ENCODE assay signal across 8 cellular contexts in genomic region chr5:180807654-180808414, GRCh38. TPM values are rescaled to one million over a fixed set of nuclear protein-coding genes. Genes with fewer than 3 reads are reported as not detected.
A peak's percentile ranks its signal among the peaks of the same experiment; 100 is the strongest.
DNase-seq lines count a peak whose midpoint lies in the region; ATAC-seq, FAIRE-seq and TF ChIP-seq lines count a peak whose summit lies in the region.

No MANE protein-coding gene starts in this region.

- BruUV-seq in K562 (replicated peaks; lab: Mats Ljungman, UMichigan), result no TSS peak

- no peaks in the 10 kb centered on the region for H3K27me3 ChIP-seq in heart left ventricle
- H3K27me3 ChIP-seq in K562 (ENCODE audit: control insufficient read depth in 2 of 2, insufficient read depth in 2 of 2, low read length in 2 of 2), result no peaks in the 10 kb centered on the region
- no peaks in the 10 kb centered on the region for H3K27me3 ChIP-seq in aorta (ENCODE audit: control insufficient read depth in 1 of 2, insufficient read depth in 2 of 2, low read length in 1 of 2)

- H3K79me2 ChIP-seq in K562 (ENCODE audit: control insufficient read depth, insufficient read depth, low read length), result peaks cover 81% of the 10 kb centered on the region

- H3K4me1 ChIP-seq in heart left ventricle (peaks cover 6 to 83% (median 57%) of the 10 kb centered on the region in 12 donors), K562 (replicated peaks in 1 of 2; ENCODE audit: control insufficient read depth in 2 of 2, insufficient read depth in 2 of 2, low read length in 2 of 2) (peaks cover 61 to 62% of the 10 kb centered on the region in 2 experiments), mesodermal cell (ENCODE audit: control insufficient read depth, insufficient read depth, low read length, poor library complexity, severe bottlenecking) (peaks cover 28% of the 10 kb centered on the region), urinary bladder (ENCODE audit: insufficient read depth) (no peaks in the 10 kb centered on the region), aorta (ENCODE audit: control insufficient read depth in 1 of 2, insufficient read depth in 2 of 2, low read length in 2 of 2) (peaks cover 5 to 15% of the 10 kb centered on the region in 2 donors)

- DNase-seq in heart left ventricle (peak in 1 of 5 donors; percentile 11), Right ventricle myocardium inferior (ENCODE audit: missing footprints) (no peak), K562 (ENCODE audit: extremely low read depth in 1 of 4, low spot score in 3 of 4) (no peak), hepatic stellate cell (ENCODE audit: low spot score) (no peak), aorta (no peak), foreskin melanocyte (no peak)

- H3K4me3 ChIP-seq in heart left ventricle (peak overlapping the region in 7 of 12 donors; percentile 1 to 79 (median 69)), K562 (peak overlapping the region; percentile 68), mesodermal cell (ENCODE audit: extremely low read depth, insufficient read depth, low read length, poor library complexity, severe bottlenecking) (peak overlapping the region; percentile 3), urinary bladder (ENCODE audit: low read depth, low read length) (peak overlapping the region; percentile 6), aorta (ENCODE audit: low read length in 2 of 2) (peak overlapping the region in 1 of 2 donors; percentile 23)

- peak overlapping the region; percentile 80 to 88; a peak in 3 of 4 replicates for H3K9ac ChIP-seq in K562 (ENCODE audit: insufficient read depth in 1 of 2, low read depth in 2 of 2, low read length in 2 of 2)

- H3K27ac ChIP-seq in heart left ventricle (peak overlapping the region in 10 of 12 donors; percentile 4 to 100 (median 70)), K562 (ENCODE audit: extremely low read depth, low read depth, low read length) (peak overlapping the region; percentile 43), mesodermal cell (ENCODE audit: low read depth, low read length, severe bottlenecking) (no peak overlapping the region), urinary bladder (ENCODE audit: low read depth) (peak overlapping the region; percentile 39), aorta (ENCODE audit: low read depth in 1 of 2, low read length in 2 of 2) (peak overlapping the region in 1 of 2 donors; percentile 22)

- no peaks in the 10 kb centered on the region for H4K20me1 ChIP-seq in K562 (replicated peaks; ENCODE audit: control insufficient read depth, insufficient read depth, low read length)

- H3K9me1 ChIP-seq in K562 (ENCODE audit: control insufficient read depth, insufficient read depth, low read length), result no peaks in the 10 kb centered on the region

- TF ChIP-seq RAD21 in K562 (CRISPR knock-in tag; conservative IDR thresholded peaks at IDR 0.05 in 1 of 2, IDR thresholded peaks at IDR 0.05 in 1 of 2), result no peak

- intact Hi-C loops in heart left ventricle (cut with DNase I), result loop anchor here in 4 of 10 donors (5.0 to 10.0 kb wide), 4 partner anchors 54 to 437 kb away; partner anchors contain the start of genes BTNL9 (in 1 of the 4), RACK1 (in 1 of the 4) and ZFP62 (in 1 of the 4)
- intact Hi-C loops in Right ventricle myocardium inferior (cut with DNase I), result no loop called here
- intact Hi-C loops in K562 (cut with micrococcal nuclease), result loop anchor here (10.0 kb wide), 1 partner anchor 217 kb away; no protein-coding TSS in a partner anchor
- intact Hi-C loops in aorta (cut with DNase I), result loop anchor here in 1 of 2 donors (10.0 kb wide), 1 partner anchor 437 kb away; the partner anchor contains the start of gene RACK1

- peak overlapping the region; percentile 93 for H3K4me2 ChIP-seq in K562 (ENCODE audit: insufficient read depth, low read length)

- CTCF ChIA-PET in K562 (lab: Yijun Ruan, JAX; ENCODE audit: low intra/inter-chr PET ratio), result no interaction called here

- ATAC-seq in heart left ventricle (no peak), Right ventricle myocardium inferior (no peak), K562 (no peak), aorta (ENCODE audit: low FRiP score) (no peak)

- 41 to 58% (median 45%) methylated on average over 6 of the region's 6 CpGs for WGBS in heart left ventricle, 4 donors
- 15% methylated on average over 6 of the region's 6 CpGs for WGBS in K562 (ENCODE audit: insufficient coverage, low coverage, missing lambda C conversion rate)
- whole genome bisulfite sequencing in mesodermal cell (ENCODE audit: insufficient coverage in 2 of 2), 2 experiments, result 90 to 92% methylated on average over 4 to 5 of the region's 6 CpGs
- WGBS in urinary bladder, result 41% methylated on average over 6 of the region's 6 CpGs
- 21 to 22% methylated on average over 6 of the region's 6 CpGs for WGBS in aorta, 2 donors

- in situ Hi-C loops in K562 (cut with MboI), result no loop called here

- H3K9me3 ChIP-seq in heart left ventricle (no peaks in the 10 kb centered on the region), K562 (replicated peaks; ENCODE audit: control insufficient read depth, insufficient read depth, low read depth, low read length) (no peaks in the 10 kb centered on the region), mesodermal cell (ENCODE audit: control insufficient read depth, low read length) (no peaks in the 10 kb centered on the region), aorta (ENCODE audit: control insufficient read depth, low read length) (no peaks in the 10 kb centered on the region)

- FAIRE-seq in K562 (lab: Jason Lieb, UNC), result peak; percentile 58

- H3K36me3 ChIP-seq in heart left ventricle (peaks cover 0 to 22% (median 0%) of the 10 kb centered on the region in 9 donors), K562 (ENCODE audit: control insufficient read depth, insufficient read depth, low read length) (peaks cover 31% of the 10 kb centered on the region; the same call in 2 of the 3 replicates), mesodermal cell (ENCODE audit: control insufficient read depth, insufficient read depth, low read length) (peaks cover 17% of the 10 kb centered on the region), urinary bladder (ENCODE audit: insufficient read depth) (no peaks in the 10 kb centered on the region), aorta (ENCODE audit: control insufficient read depth in 1 of 2, insufficient read depth in 2 of 2, low read length in 1 of 2) (no peaks in the 10 kb centered on the region)

- no peak for TF ChIP-seq EP300 in K562 (IDR thresholded peaks at IDR 0.05; ENCODE audit: low read length)

- no peak overlapping the region for H2AFZ ChIP-seq in K562 (ENCODE audit: low read depth, low read length)

- TF ChIP-seq POLR2A in heart left ventricle (IDR thresholded peaks at IDR 0.05), result no peak
- TF ChIP-seq POLR2A in K562 (conservative IDR thresholded peaks at IDR 0.05), result no peak

- POLR2A ChIA-PET in K562 (lab: Yijun Ruan, JAX), result interaction anchor here (0.7 to 1.2 kb wide), 3 partner anchors 14 to 78 kb away, joined by 3 read pairs; no protein-coding TSS in a partner anchor

- no peak for TF ChIP-seq CTCF in heart left ventricle (IDR thresholded peaks at IDR 0.05)
- no peak for TF ChIP-seq CTCF in K562 (IDR thresholded peaks at IDR 0.05 in 2 of 3, conservative IDR thresholded peaks at IDR 0.05 in 1 of 3; ENCODE audit: insufficient read depth in 2 of 3, low read depth in 1 of 3, low read length in 3 of 3)

RNA-seq across cellular contexts. Expression of gene MGAT1, which starts 5.2 kb away (rescaled TPM):
- total RNA-seq in heart left ventricle (100 to 1,000 TPM in 3 of 9 donors, 10 to 100 TPM in 6; 50.9 to 162 (median 83.5) TPM), Right ventricle myocardium inferior (76.0 TPM), K562 (2014; rRNA removed) (56.1 and 59.2 TPM in 2 replicates), K562 (2014; rRNA removed; fragmentation: Illumina TruSeq; extraction: Trizol) (34.4 and 37.9 TPM in 2 replicates), K562 (2015; rRNA removed; fragmentation: Illumina TruSeq; extraction: Trizol) (49.0 and 50.9 TPM in 2 replicates), K562 (2021) (71.7 and 82.7 TPM in 2 replicates), urinary bladder (50.6 TPM), aorta (100 to 1,000 TPM; 143 to 180 TPM)
- polyA plus RNA-seq in heart left ventricle (100 to 1,000 TPM in 1 of 2 donors, 10 to 100 TPM in 1; 64.5 to 199 TPM), K562 (2011; rRNA removed) (42.9 and 52.4 TPM in 2 replicates), K562 (2014; fragmentation: Illumina TruSeq; extraction: Trizol) (44.5 and 50.6 TPM in 2 replicates), K562 (2014; fragmentation: Nextera tagmentation; extraction: Ambion mirVana) (1 to 10 TPM; 3.9 to 5.1 TPM), K562 (2014; rRNA removed) (64.2 and 72.6 TPM in 2 replicates), urinary bladder (179 TPM), aorta (10 to 100 TPM; 60.5 to 79.5 TPM)
- total RNA-seq in K562 (2011; cell fraction: chromatin; rRNA removed; ENCODE audit: low replicate concordance), result 73.7 and 86.6 TPM in 2 replicates
- total RNA-seq in K562 (2011; cell fraction: nucleolus; rRNA removed), result 95.9 and 106 TPM in 2 replicates
- total RNA-seq in K562 (2011; cell fraction: nucleoplasm; rRNA removed), result 91.3 and 109 TPM in 2 replicates
- polyA plus RNA-seq in K562 (2011; cell fraction: cytosol; rRNA removed), result 63.9 and 119 TPM in 2 replicates
- 59.1 and 67.4 TPM in 2 replicates for polyA plus RNA-seq in K562 (2011; cell fraction: nucleus; rRNA removed)
- 75.0 and 92.9 TPM in 2 replicates for polyA plus RNA-seq in K562 (2012)
- 36.0 and 42.1 TPM in 2 replicates for polyA minus RNA-seq in K562 (2011; rRNA and poly(A)+ RNA removed)
- polyA minus RNA-seq in K562 (2011; cell fraction: cytosol; rRNA and poly(A)+ RNA removed), result 40.6 and 47.7 TPM in 2 replicates
- polyA minus RNA-seq in K562 (2011; cell fraction: nucleus; rRNA and poly(A)+ RNA removed), result 18.3 and 30.5 TPM in 2 replicates
- 78.6 TPM for polyA plus RNA-seq in mesodermal cell (2013, experiment 1 of 2)
- polyA plus RNA-seq in mesodermal cell (2013, experiment 2 of 2), result 67.6 TPM

RNA-seq across cellular contexts. Expression of gene ZFP62, which starts 53.2 kb away (rescaled TPM):
- 10 to 100 TPM in 8 of 9 donors, 1 to 10 TPM in 1; 9.4 to 18.6 (median 13.8) TPM for total RNA-seq in heart left ventricle
- polyA plus RNA-seq in heart left ventricle, result 10 to 100 TPM; 10.6 to 13.6 TPM
- total RNA-seq in Right ventricle myocardium inferior, result 14.7 TPM
- total RNA-seq in K562 (2011; cell fraction: chromatin; rRNA removed; ENCODE audit: low replicate concordance), result 20.6 and 74.4 TPM in 2 replicates
- total RNA-seq in K562 (2011; cell fraction: nucleolus; rRNA removed), result 10.7 and 15.1 TPM in 2 replicates
- total RNA-seq in K562 (2011; cell fraction: nucleoplasm; rRNA removed), result 20.2 and 22.8 TPM in 2 replicates
- 18.9 and 22.2 TPM in 2 replicates for total RNA-seq in K562 (2014; rRNA removed)
- total RNA-seq in K562 (2014; rRNA removed; fragmentation: Illumina TruSeq; extraction: Trizol), result 32.8 and 33.9 TPM in 2 replicates
- total RNA-seq in K562 (2015; rRNA removed; fragmentation: Illumina TruSeq; extraction: Trizol), result 25.8 and 28.8 TPM in 2 replicates
- total RNA-seq in K562 (2021), result 22.9 and 24.0 TPM in 2 replicates
- 37.5 and 38.6 TPM in 2 replicates for polyA plus RNA-seq in K562 (2011; rRNA removed)
- polyA plus RNA-seq in K562 (2011; cell fraction: cytosol; rRNA removed), result 4.0 and 9.8 TPM in 2 replicates
- 41.6 and 58.9 TPM in 2 replicates for polyA plus RNA-seq in K562 (2011; cell fraction: nucleus; rRNA removed)
- polyA plus RNA-seq in K562 (2012), result 22.2 and 23.9 TPM in 2 replicates
- 21.6 and 25.0 TPM in 2 replicates for polyA plus RNA-seq in K562 (2014; fragmentation: Illumina TruSeq; extraction: Trizol)
- polyA plus RNA-seq in K562 (2014; fragmentation: Nextera tagmentation; extraction: Ambion mirVana), result 10 to 100 TPM; 12.2 to 18.1 TPM
- 19.2 and 32.9 TPM in 2 replicates for polyA plus RNA-seq in K562 (2014; rRNA removed)
- polyA minus RNA-seq in K562 (2011; rRNA and poly(A)+ RNA removed), result 45.8 and 63.5 TPM in 2 replicates
- 13.9 and 14.1 TPM in 2 replicates for polyA minus RNA-seq in K562 (2011; cell fraction: cytosol; rRNA and poly(A)+ RNA removed)
- 17.5 and 36.4 TPM in 2 replicates for polyA minus RNA-seq in K562 (2011; cell fraction: nucleus; rRNA and poly(A)+ RNA removed)
- polyA plus RNA-seq in mesodermal cell (2013, experiment 1 of 2), result 19.7 TPM
- polyA plus RNA-seq in mesodermal cell (2013, experiment 2 of 2), result 28.6 TPM
- 32.6 TPM for total RNA-seq in urinary bladder
- polyA plus RNA-seq in urinary bladder, result 17.4 TPM
- 10 to 100 TPM; 20.2 to 24.7 TPM for total RNA-seq in aorta
- polyA plus RNA-seq in aorta, result 10 to 100 TPM in 1 of 2 donors, 1 to 10 TPM in 1; 6.5 to 12.0 TPM
